8 cellular contexts compared by ENCODE assay signal in genomic region chr10:60208676-60209269, GRCh38.
A peak's percentile ranks its signal among the peaks of the same experiment; 100 is the strongest.
DNase-seq lines count a peak whose midpoint lies in the region; ATAC-seq, FAIRE-seq and TF ChIP-seq lines count a peak whose summit lies in the region.

No MANE protein-coding gene starts in this region.

- no peaks in the 10 kb centered on the region for H3K79me1 ChIP-seq in H1 (ENCODE audit: low read depth, low read length)

- H2BK5ac ChIP-seq in H1 (ENCODE audit: low read depth, low read length) = no peak overlapping the region

- CTCF ChIA-PET in H1 (lab: Charles Lee; ENCODE audit: partially characterized antibody) = interaction anchor here (0.6 to 11.2 kb wide), 42 partner anchors 8 to 583 kb away, joined by 3 to 151 read pairs (median 5); no protein-coding TSS in a partner anchor

- H3K56ac ChIP-seq in H1 (replicated peaks; ENCODE audit: insufficient read length, low read depth, low read length) = no peak overlapping the region

- H3K79me2 ChIP-seq in H1 (ENCODE audit: control insufficient read depth in 1 of 2, insufficient read depth in 2 of 2, low read length in 2 of 2) = no peaks in the 10 kb centered on the region

- FAIRE-seq in H1 (lab: Jason Lieb, UNC) = peak; percentile 94

- 43% methylated on average over 4 of the region's 4 CpGs; no CpG with 5 or more reads in 1 of the 2 experiments for WGBS in H1 (ENCODE audit: extremely low coverage in 1 of 2, insufficient coverage in 1 of 2, insufficient read length in 1 of 2, insufficient replicate concordance in 2 of 2, low coverage in 1 of 2, low lambda C conversion rate in 2 of 2, missing lambda C conversion rate in 1 of 2), 2 experiments

- H3K36me3 Mint-ChIP-seq in nephron progenitor cell (ENCODE audit: low read depth) (no peaks in the 10 kb centered on the region), immature natural killer cell (peaks cover 0 to 3% (median 0%) of the 10 kb centered on the region in 3 donors)

- H3K4me1 Mint-ChIP-seq in nephron progenitor cell = peaks cover 4% of the 10 kb centered on the region
- H3K4me1 Mint-ChIP-seq in immature natural killer cell = peaks cover 3 to 6% of the 10 kb centered on the region in 2 donors

- H3K23me2 ChIP-seq in H1 (ENCODE audit: low read depth, low read length) = no peaks in the 10 kb centered on the region

- peaks cover 0 to 4% (median 2%) of the 10 kb centered on the region in 4 experiments; a peak in 2 of 7 replicates for H3K4me1 ChIP-seq in H1 (replicated peaks in 1 of 4; ENCODE audit: control insufficient read depth in 3 of 4, insufficient read depth in 4 of 4, low read length in 3 of 4)

- H3K27ac ChIP-seq in H1 (ENCODE audit: low read depth, low read length) = no peak overlapping the region

- no peak overlapping the region for H2AFZ ChIP-seq in H1 (ENCODE audit: low read length)

- H2BK20ac ChIP-seq in H1 (ENCODE audit: low read length) = no peak overlapping the region

- TF ChIP-seq POLR2A in H1 (IDR thresholded peaks at IDR 0.05; ENCODE audit: control extremely low read depth in 1 of 2, low read depth in 2 of 2, low read length in 2 of 2) (no peak), GM18505 (IDR thresholded peaks at IDR 0.05; ENCODE audit: borderline replicate concordance, extremely low read depth, insufficient read depth, insufficient read length) (no peak)

- no peak overlapping the region for H3K23ac ChIP-seq in H1 (ENCODE audit: insufficient read length)

- no peak overlapping the region for H3K9ac ChIP-seq in H1 (replicated peaks in 1 of 4; ENCODE audit: extremely low read depth in 1 of 4, low read depth in 3 of 4, low read length in 3 of 4)

- H2BK12ac ChIP-seq in H1 (ENCODE audit: low read depth, low read length) = no peak overlapping the region

- DNase-seq in AG08395 (ENCODE audit: low spot score) (peak; percentile 46), NCI-H748 treated with DMSO at 0.1 percent for 48 hours (lab: John Stamatoyannopoulos, UW) (peak; percentile 5), H1 (ENCODE audit: low read depth in 1 of 2, low spot score in 2 of 2) (no peak), nephron progenitor cell (no peak), immature natural killer cell (no peak)

- no peak for TF ChIP-seq EP300 in H1 (IDR thresholded peaks at IDR 0.05; ENCODE audit: borderline replicate concordance in 1 of 2, low read depth in 2 of 2, low read length in 2 of 2)

- H3K27me3 Mint-ChIP-seq in nephron progenitor cell (ENCODE audit: low read depth, poor library complexity) (peaks cover 5% of the 10 kb centered on the region), immature natural killer cell (ENCODE audit: low read depth in 3 of 3) (peaks cover 0 to 7% (median 0%) of the 10 kb centered on the region in 3 donors)

- H3K27me3 ChIP-seq in H1 (replicated peaks in 1 of 4; ENCODE audit: control insufficient read depth in 3 of 4, extremely low read depth in 1 of 4, insufficient read depth in 3 of 4, low read length in 3 of 4) = no peaks in the 10 kb centered on the region

- H3K18ac ChIP-seq in H1 (ENCODE audit: extremely low read depth, low read length) = no peak overlapping the region

- no peak overlapping the region for H3K27ac Mint-ChIP-seq in nephron progenitor cell
- H3K27ac Mint-ChIP-seq in immature natural killer cell = no peak overlapping the region

- no peaks in the 10 kb centered on the region for H3K9me3 ChIP-seq in H1 (ENCODE audit: insufficient read depth in 2 of 2, low read depth in 1 of 2, low read length in 1 of 2)

- POLR2A ChIA-PET in H1 (lab: Charles Lee; ENCODE audit: partially characterized antibody) = interaction anchor here (0.8 kb wide), 1 partner anchor 69 kb away, joined by 3 read pairs; no protein-coding TSS in a partner anchor

- H2BK15ac ChIP-seq in H1 (ENCODE audit: low read length) = no peak overlapping the region

- no peaks in the 10 kb centered on the region for H4K20me1 ChIP-seq in H1 (replicated peaks in 1 of 2; ENCODE audit: control insufficient read depth in 1 of 2, insufficient read depth in 2 of 2, low read length in 2 of 2)

- TF ChIP-seq CTCF in H1 (IDR thresholded peaks at IDR 0.05; ENCODE audit: control extremely low read depth in 1 of 3, insufficient read depth in 1 of 3, low read depth in 1 of 3, low read length in 3 of 3) (peak in 2 of 3 experiments; percentile 64 to 79; a peak in 2 of 4 replicates), nephron progenitor cell (IDR thresholded peaks at IDR 0.05) (peak; percentile 77)

- H3K4me3 Mint-ChIP-seq in nephron progenitor cell (no peak overlapping the region), immature natural killer cell (no peak overlapping the region)

- ATAC-seq in GM18909 (IDR thresholded peaks at IDR 0.05; ENCODE audit: poor library complexity, unreplicated experiment) (peak; percentile 63), GM21619 (IDR thresholded peaks at IDR 0.05; ENCODE audit: unreplicated experiment) (no peak), GM18505 (IDR thresholded peaks at IDR 0.05; ENCODE audit: unreplicated experiment) (no peak)

- H4K5ac ChIP-seq in H1 (ENCODE audit: insufficient read length, low read depth, low read length) = no peak overlapping the region

- no peak overlapping the region for H3K4ac ChIP-seq in H1 (replicated peaks; ENCODE audit: insufficient read length, low read depth, low read length)

- no peak overlapping the region for H4K8ac ChIP-seq in H1 (ENCODE audit: extremely low read depth, insufficient read depth, low read length)

- H3K36me3 ChIP-seq in H1 (ENCODE audit: control insufficient read depth in 2 of 4, insufficient read depth in 4 of 4, low read length in 3 of 4) = no peaks in the 10 kb centered on the region

- no peak overlapping the region for H3K4me3 ChIP-seq in H1 (ENCODE audit: extremely low read depth in 1 of 4, insufficient read depth in 2 of 4, low read depth in 3 of 4, low read length in 4 of 4)

- H3K4me2 ChIP-seq in H1 (ENCODE audit: insufficient read depth in 1 of 2, low read depth in 2 of 2, low read length in 2 of 2) = no peak overlapping the region

- TF ChIP-seq RAD21 in H1 (IDR thresholded peaks at IDR 0.05 in 1 of 2, conservative IDR thresholded peaks at IDR 0.05 in 1 of 2; ENCODE audit: low read depth in 2 of 2, low read length in 2 of 2) = peak; percentile 88 to 89

- H3K14ac ChIP-seq in H1 (ENCODE audit: insufficient read length) = no peak overlapping the region

- no peak overlapping the region for H4K91ac ChIP-seq in H1 (replicated peaks; ENCODE audit: insufficient read length, low read length)

- H3K9me3 Mint-ChIP-seq in nephron progenitor cell (peaks cover 7% of the 10 kb centered on the region), immature natural killer cell (peaks cover 0 to 4% (median 0%) of the 10 kb centered on the region in 6 donors)

- no peak overlapping the region for H2BK120ac ChIP-seq in H1 (replicated peaks; ENCODE audit: low read depth, low read length)

- H2AK5ac ChIP-seq in H1 (ENCODE audit: low read depth, low read length) = no peak overlapping the region

TF ChIP-seq in H1, 55 proteins besides CTCF, POLR2A, EP300 and RAD21:
- TF ChIP-seq SP2 (IDR thresholded peaks at IDR 0.05; ENCODE audit: low read length) (no peak), SIX5 (IDR thresholded peaks at IDR 0.05; ENCODE audit: low read depth, low read length) (no peak), SIN3A (conservative IDR thresholded peaks at IDR 0.05 in 1 of 2, IDR thresholded peaks at IDR 0.05 in 1 of 2; ENCODE audit: low read depth in 1 of 2, low read length in 2 of 2) (no peak), SRF (IDR thresholded peaks at IDR 0.05; ENCODE audit: low read depth, low read length) (no peak), KDM1A (IDR thresholded peaks at IDR 0.05; ENCODE audit: borderline replicate concordance, low read length) (no peak), NRF1 (IDR thresholded peaks at IDR 0.05; ENCODE audit: low read depth, low read length) (no peak), CTBP2 (IDR thresholded peaks at IDR 0.05; ENCODE audit: borderline replicate concordance, insufficient read depth, insufficient read length, low read length) (no peak), RXRA (IDR thresholded peaks at IDR 0.05; ENCODE audit: insufficient read depth, low read depth, low read length) (no peak), ATF2 (IDR thresholded peaks at IDR 0.05; ENCODE audit: low read length) (no peak), BRCA1 (IDR thresholded peaks at IDR 0.05; ENCODE audit: low read depth, low read length) (no peak), EZH2 (IDR thresholded peaks at IDR 0.05; ENCODE audit: low read depth, low read length, severe bottlenecking) (no peak), RFX5 (IDR thresholded peaks at IDR 0.05; ENCODE audit: borderline replicate concordance, low read depth, low read length) (no peak), KDM5A (IDR thresholded peaks at IDR 0.05; ENCODE audit: low read length) (no peak), YY1 (IDR thresholded peaks at IDR 0.05; ENCODE audit: low read depth, low read length) (no peak), MAX (IDR thresholded peaks at IDR 0.05) (no peak), GABPA (IDR thresholded peaks at IDR 0.05; ENCODE audit: borderline replicate concordance, insufficient read depth, low read length) (no peak), ZNF274 (IDR thresholded peaks at IDR 0.05; ENCODE audit: borderline replicate concordance, extremely low read depth, low read length) (no peak), CEBPB (IDR thresholded peaks at IDR 0.05; ENCODE audit: low read depth, low read length) (no peak)
TF ChIP-seq in H1: peak in this region for 0.

Comparison
In these comparisons a context has a peak if more than half of its experiments do, and no peak if none do; other contexts are left out.
1. DNase-seq: peak in AG08395 (single experiment) and NCI-H748 treated with DMSO at 0.1 percent for 48 hours (single experiment); none in H1 (0 of 2), nephron progenitor cell (single experiment) and immature natural killer cell (0 of 3).